In the genomic region with DNA sequence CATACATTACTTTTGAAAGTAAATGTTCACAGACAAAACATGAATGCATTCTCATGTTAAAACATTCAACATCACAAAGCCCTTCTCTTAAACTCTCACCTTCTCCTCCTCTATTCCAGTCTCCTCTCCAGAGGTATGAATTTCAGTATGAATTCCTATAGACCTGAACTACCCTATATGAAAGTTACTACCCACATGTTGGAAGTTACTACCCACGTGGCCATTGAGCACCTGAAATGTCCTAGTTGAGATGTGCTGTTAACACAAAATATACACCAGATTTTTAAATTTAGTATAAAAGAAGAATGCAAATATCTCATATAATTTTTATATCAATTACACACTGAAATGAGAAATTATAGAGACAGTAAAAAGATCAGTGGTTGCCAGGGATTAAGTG, we compare ENCODE assay signal across 7 cellular contexts.
"Had no signal": no experiment of that assay in that cellular context is flagged by ENCODE, and none has a peak within 500 bp of the region (broad histone marks: within the 10 kb centered on the region; RNA-seq: fewer than 3 reads in every experiment).

No MANE protein-coding gene starts in this region.

- H3K9ac ChIP-seq: KMS-11 had no signal

- H3K27ac ChIP-seq: HL-60, KMS-11 had no signal

- FAIRE-seq: HTR-8/SVneo, K562 had no signal

- DNase-seq: IMR-90, KBM-7, KG1 had no signal

- ATAC-seq: K562 had no signal

- H3K4me3 ChIP-seq: K562 had no signal

- H3K4me2 ChIP-seq: KMS-11 had no signal
